ENCODE assay signal across 15 cellular contexts in genomic region chr7:148623586-148624282, GRCh38. TPM values are rescaled to one million over a fixed set of nuclear protein-coding genes. Genes with fewer than 3 reads are reported as not detected.
DNase-seq lines count a peak whose midpoint lies in the region; ATAC-seq and TF ChIP-seq lines count a peak whose summit lies in the region.
"Had no signal": no experiment of that assay in that cellular context is flagged by ENCODE, and none has a peak within 500 bp of the region (broad histone marks: within the 10 kb centered on the region; RNA-seq: fewer than 3 reads in every experiment).

No MANE protein-coding gene starts in this region.

- no peaks in the 10 kb centered on the region for H3K36me3 ChIP-seq in BLaER1 treated with 17β-estradiol and CSF1 and Interleukin-3, amounts not matched to agents 10 nM and 100 nM
- no peaks in the 10 kb centered on the region for H3K36me3 ChIP-seq in right lobe of liver
- no peaks in the 10 kb centered on the region for H3K36me3 ChIP-seq in sigmoid colon
- H3K36me3 ChIP-seq: spleen had no signal

- H3K27ac ChIP-seq in BLaER1 treated with 17β-estradiol and CSF1 and Interleukin-3, amounts not matched to agents 10 nM and 100 nM = peak overlapping the region in 6 of 11 experiments; percentile 10 to 54 (median 36); a peak in 6 of 22 replicates
- H3K27ac ChIP-seq in right lobe of liver (peak overlapping the region; percentile 50 to 73 (median 66)), sigmoid colon (no peak overlapping the region)

- peaks cover 21 to 51% (median 41%) of the 10 kb centered on the region in 10 experiments for H3K4me1 ChIP-seq in BLaER1 treated with 17β-estradiol and CSF1 and Interleukin-3, amounts not matched to agents 10 nM and 100 nM
- peaks cover 0 to 31% (median 6%) of the 10 kb centered on the region in 4 donors for H3K4me1 ChIP-seq in right lobe of liver
- H3K4me1 ChIP-seq in sigmoid colon = peaks cover 0 to 8% (median 0%) of the 10 kb centered on the region in 4 donors

- 16% methylated on average over 10 of the region's 10 CpGs for WGBS in right lobe of liver (ENCODE audit: insufficient coverage, low coverage, low lambda C conversion rate, missing lambda C conversion rate)
- 46 to 55% methylated on average over 10 of the region's 10 CpGs for WGBS in sigmoid colon, 2 donors

- no peaks in the 10 kb centered on the region for H3K27me3 ChIP-seq in BLaER1 treated with 17β-estradiol and CSF1 and Interleukin-3, amounts not matched to agents 10 nM and 100 nM
- H3K27me3 ChIP-seq in right lobe of liver (no peaks in the 10 kb centered on the region), sigmoid colon (no peaks in the 10 kb centered on the region)

- in situ Hi-C loops in KBM-7 (cut with MboI; ENCODE audit: low pct_unique_long_range_greater_than_20kb, low sequenced_read_pairs) = no loop called here
- in situ Hi-C loops in astrocyte of the cerebellum (cut with HindIII; ENCODE audit: low sequenced_read_pairs) = no loop called here

- peak; percentile 31 for DNase-seq in KBM-7
- DNase-seq in astrocyte of the cerebellum (ENCODE audit: low read depth) = peak; percentile 63
- DNase-seq in right lobe of liver = no peak
- no peak for DNase-seq in NOMO-1 (lab: John Stamatoyannopoulos, UW; ENCODE audit: unreplicated experiment in 2 of 2)
- DNase-seq in sigmoid colon = no peak
- no peak for DNase-seq in NAMALWA (ENCODE audit: low spot score)
- DNase-seq: activated CD8-positive, alpha-beta memory T cell treated with anti-CD3 and anti-CD28 coated beads, Interleukin-2, amount 10 ng/mL, durations not matched to agents 7 days and 5 days; COR-L47; NCI-H187; spleen had no signal

- no peaks in the 10 kb centered on the region for H4K20me1 ChIP-seq in BLaER1 treated with 17β-estradiol and CSF1 and Interleukin-3, amounts not matched to agents 10 nM and 100 nM

- ATAC-seq in right lobe of liver (peak; percentile 24 to 55 (median 36)), HG03442 (IDR thresholded peaks at IDR 0.05; ENCODE audit: unreplicated experiment) (no peak)
- ATAC-seq: activated CD8-positive, alpha-beta memory T cell treated with anti-CD3 and anti-CD28 coated beads, Interleukin-2, amount 10 ng/mL, durations not matched to agents 7 days and 5 days had no signal

- intact Hi-C loops in right lobe of liver (cut with DNase I) (no loop called here), sigmoid colon (cut with DNase I) (no loop called here)

- no peak for TF ChIP-seq EP300 in sigmoid colon (IDR thresholded peaks at IDR 0.05)

- H3K9me3 ChIP-seq in BLaER1 treated with 17β-estradiol and CSF1 and Interleukin-3, amounts not matched to agents 10 nM and 100 nM (replicated peaks in 1 of 11) = peaks cover under 1 to 9% (median 3%) of the 10 kb centered on the region in 11 experiments; a peak in 15 of 22 replicates
- H3K9me3 ChIP-seq in right lobe of liver (no peaks in the 10 kb centered on the region), sigmoid colon (no peaks in the 10 kb centered on the region)

- TF ChIP-seq CTCF in astrocyte of the cerebellum (IDR thresholded peaks at IDR 0.05; ENCODE audit: low read depth, low read length, missing control alignments) (no peak), right lobe of liver (IDR thresholded peaks at IDR 0.05) (no peak), sigmoid colon (IDR thresholded peaks at IDR 0.05) (no peak)

- peak overlapping the region; percentile 21 to 69 (median 49) for H3K4me2 ChIP-seq in BLaER1 treated with 17β-estradiol and CSF1 and Interleukin-3, amounts not matched to agents 10 nM and 100 nM

- no peak overlapping the region for H3K4me3 ChIP-seq in BLaER1 treated with 17β-estradiol and CSF1 and Interleukin-3, amounts not matched to agents 10 nM and 100 nM
- H3K4me3 ChIP-seq in astrocyte of the cerebellum (ENCODE audit: low read depth, low read length) (no peak overlapping the region), right lobe of liver (peak overlapping the region in 1 of 3 donors; percentile 17), sigmoid colon (no peak overlapping the region)
- H3K4me3 ChIP-seq: spleen had no signal

- peak overlapping the region in 4 of 11 experiments; percentile 6 to 35 (median 22); a peak in 3 of 22 replicates for H3K9ac ChIP-seq in BLaER1 treated with 17β-estradiol and CSF1 and Interleukin-3, amounts not matched to agents 10 nM and 100 nM

- TF ChIP-seq POLR2A in right lobe of liver (IDR thresholded peaks at IDR 0.05) = no peak
- no peak for TF ChIP-seq POLR2A in sigmoid colon (IDR thresholded peaks at IDR 0.05)

RNA-seq across cellular contexts. Expression of gene C7orf33, which starts 33.2 kb away (rescaled TPM):
- total RNA-seq in right lobe of liver (not detected), sigmoid colon (not detected)
- not detected for polyA plus RNA-seq in sigmoid colon
- total RNA-seq: activated CD8-positive, alpha-beta memory T cell treated with anti-CD3 and anti-CD28 coated beads, Interleukin-2, amount 10 ng/mL, durations not matched to agents 7 days and 5 days; bronchial epithelial cell; glomerular endothelial cell; mesothelial cell of epicardium; spleen had no signal
- polyA plus RNA-seq: spleen had no signal

Comparison
In these comparisons a context has a peak if more than half of its experiments do, and no peak if none do; other contexts are left out.
1. H3K27ac ChIP-seq: peak in BLaER1 treated with 17β-estradiol and CSF1 and Interleukin-3, amounts not matched to agents 10 nM and 100 nM (6 of 11) and right lobe of liver (3 of 3); none in sigmoid colon (0 of 4).
2. DNase-seq: peak in KBM-7 (single experiment) and astrocyte of the cerebellum (single experiment); none in right lobe of liver (0 of 3), NOMO-1 (0 of 2), sigmoid colon (single experiment) and NAMALWA (single experiment).